ENCODE assay signal across 1 cellular context in genomic region chr2:27489498-27490397, GRCh38.
TF ChIP-seq lines count a peak whose summit lies in the region.

A gene with protein sequence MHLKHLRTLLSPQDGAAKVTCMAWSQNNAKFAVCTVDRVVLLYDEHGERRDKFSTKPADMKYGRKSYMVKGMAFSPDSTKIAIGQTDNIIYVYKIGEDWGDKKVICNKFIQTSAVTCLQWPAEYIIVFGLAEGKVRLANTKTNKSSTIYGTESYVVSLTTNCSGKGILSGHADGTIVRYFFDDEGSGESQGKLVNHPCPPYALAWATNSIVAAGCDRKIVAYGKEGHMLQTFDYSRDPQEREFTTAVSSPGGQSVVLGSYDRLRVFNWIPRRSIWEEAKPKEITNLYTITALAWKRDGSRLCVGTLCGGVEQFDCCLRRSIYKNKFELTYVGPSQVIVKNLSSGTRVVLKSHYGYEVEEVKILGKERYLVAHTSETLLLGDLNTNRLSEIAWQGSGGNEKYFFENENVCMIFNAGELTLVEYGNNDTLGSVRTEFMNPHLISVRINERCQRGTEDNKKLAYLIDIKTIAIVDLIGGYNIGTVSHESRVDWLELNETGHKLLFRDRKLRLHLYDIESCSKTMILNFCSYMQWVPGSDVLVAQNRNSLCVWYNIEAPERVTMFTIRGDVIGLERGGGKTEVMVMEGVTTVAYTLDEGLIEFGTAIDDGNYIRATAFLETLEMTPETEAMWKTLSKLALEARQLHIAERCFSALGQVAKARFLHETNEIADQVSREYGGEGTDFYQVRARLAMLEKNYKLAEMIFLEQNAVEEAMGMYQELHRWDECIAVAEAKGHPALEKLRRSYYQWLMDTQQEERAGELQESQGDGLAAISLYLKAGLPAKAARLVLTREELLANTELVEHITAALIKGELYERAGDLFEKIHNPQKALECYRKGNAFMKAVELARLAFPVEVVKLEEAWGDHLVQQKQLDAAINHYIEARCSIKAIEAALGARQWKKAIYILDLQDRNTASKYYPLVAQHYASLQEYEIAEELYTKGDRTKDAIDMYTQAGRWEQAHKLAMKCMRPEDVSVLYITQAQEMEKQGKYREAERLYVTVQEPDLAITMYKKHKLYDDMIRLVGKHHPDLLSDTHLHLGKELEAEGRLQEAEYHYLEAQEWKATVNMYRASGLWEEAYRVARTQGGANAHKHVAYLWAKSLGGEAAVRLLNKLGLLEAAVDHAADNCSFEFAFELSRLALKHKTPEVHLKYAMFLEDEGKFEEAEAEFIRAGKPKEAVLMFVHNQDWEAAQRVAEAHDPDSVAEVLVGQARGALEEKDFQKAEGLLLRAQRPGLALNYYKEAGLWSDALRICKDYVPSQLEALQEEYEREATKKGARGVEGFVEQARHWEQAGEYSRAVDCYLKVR (N-terminal part only) (minus strand): TSS chr2:27489743. CDS start chr2:27489653, 90 bp downstream.

TF ChIP-seq in HEK293, 187 proteins besides CTCF, POLR2A, EP300 and RAD21 (continued from another document and continues in another):
- no peak for TF ChIP-seq ZNF645 (tag by site-specific recombination; IDR thresholded peaks at IDR 0.05)
- TF ChIP-seq SP3 (tag by site-specific recombination; IDR thresholded peaks at IDR 0.05), result peak; percentile 78
- 0 out of 2 replicates have a peak, but pooled peaks have one; percentile 26 for TF ChIP-seq ZIC2 (tag by site-specific recombination; IDR thresholded peaks at IDR 0.05)
- TF ChIP-seq ZSCAN30 (tag by site-specific recombination; IDR thresholded peaks at IDR 0.05), result no peak
- TF ChIP-seq ZBTB11 (tag by site-specific recombination; conservative IDR thresholded peaks at IDR 0.05; ENCODE audit: low read depth), result 0 out of 2 replicates have a peak, but pooled peaks have one; percentile 36
- TF ChIP-seq ZNF394 (tag by site-specific recombination; IDR thresholded peaks at IDR 0.05; ENCODE audit: borderline replicate concordance), result peak; percentile 79; the same call in 1 of the 2 replicates
- TF ChIP-seq, protein P1, sequence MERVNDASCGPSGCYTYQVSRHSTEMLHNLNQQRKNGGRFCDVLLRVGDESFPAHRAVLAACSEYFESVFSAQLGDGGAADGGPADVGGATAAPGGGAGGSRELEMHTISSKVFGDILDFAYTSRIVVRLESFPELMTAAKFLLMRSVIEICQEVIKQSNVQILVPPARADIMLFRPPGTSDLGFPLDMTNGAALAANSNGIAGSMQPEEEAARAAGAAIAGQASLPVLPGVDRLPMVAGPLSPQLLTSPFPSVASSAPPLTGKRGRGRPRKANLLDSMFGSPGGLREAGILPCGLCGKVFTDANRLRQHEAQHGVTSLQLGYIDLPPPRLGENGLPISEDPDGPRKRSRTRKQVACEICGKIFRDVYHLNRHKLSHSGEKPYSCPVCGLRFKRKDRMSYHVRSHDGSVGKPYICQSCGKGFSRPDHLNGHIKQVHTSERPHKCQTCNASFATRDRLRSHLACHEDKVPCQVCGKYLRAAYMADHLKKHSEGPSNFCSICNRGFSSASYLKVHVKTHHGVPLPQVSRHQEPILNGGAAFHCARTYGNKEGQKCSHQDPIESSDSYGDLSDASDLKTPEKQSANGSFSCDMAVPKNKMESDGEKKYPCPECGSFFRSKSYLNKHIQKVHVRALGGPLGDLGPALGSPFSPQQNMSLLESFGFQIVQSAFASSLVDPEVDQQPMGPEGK (tag by site-specific recombination; IDR thresholded peaks at IDR 0.05), result no peak
- TF ChIP-seq, protein P2, sequence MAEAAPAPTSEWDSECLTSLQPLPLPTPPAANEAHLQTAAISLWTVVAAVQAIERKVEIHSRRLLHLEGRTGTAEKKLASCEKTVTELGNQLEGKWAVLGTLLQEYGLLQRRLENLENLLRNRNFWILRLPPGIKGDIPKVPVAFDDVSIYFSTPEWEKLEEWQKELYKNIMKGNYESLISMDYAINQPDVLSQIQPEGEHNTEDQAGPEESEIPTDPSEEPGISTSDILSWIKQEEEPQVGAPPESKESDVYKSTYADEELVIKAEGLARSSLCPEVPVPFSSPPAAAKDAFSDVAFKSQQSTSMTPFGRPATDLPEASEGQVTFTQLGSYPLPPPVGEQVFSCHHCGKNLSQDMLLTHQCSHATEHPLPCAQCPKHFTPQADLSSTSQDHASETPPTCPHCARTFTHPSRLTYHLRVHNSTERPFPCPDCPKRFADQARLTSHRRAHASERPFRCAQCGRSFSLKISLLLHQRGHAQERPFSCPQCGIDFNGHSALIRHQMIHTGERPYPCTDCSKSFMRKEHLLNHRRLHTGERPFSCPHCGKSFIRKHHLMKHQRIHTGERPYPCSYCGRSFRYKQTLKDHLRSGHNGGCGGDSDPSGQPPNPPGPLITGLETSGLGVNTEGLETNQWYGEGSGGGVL (tag by site-specific recombination; IDR thresholded peaks at IDR 0.05), result peak; percentile 40; the same call in 1 of the 2 replicates
- TF ChIP-seq PRDM2 (tag by site-specific recombination; IDR thresholded peaks at IDR 0.05; ENCODE audit: borderline replicate concordance), result no peak
- TF ChIP-seq ZNF174 (tag by site-specific recombination; IDR thresholded peaks at IDR 0.05), result no peak
- TF ChIP-seq, protein P3, sequence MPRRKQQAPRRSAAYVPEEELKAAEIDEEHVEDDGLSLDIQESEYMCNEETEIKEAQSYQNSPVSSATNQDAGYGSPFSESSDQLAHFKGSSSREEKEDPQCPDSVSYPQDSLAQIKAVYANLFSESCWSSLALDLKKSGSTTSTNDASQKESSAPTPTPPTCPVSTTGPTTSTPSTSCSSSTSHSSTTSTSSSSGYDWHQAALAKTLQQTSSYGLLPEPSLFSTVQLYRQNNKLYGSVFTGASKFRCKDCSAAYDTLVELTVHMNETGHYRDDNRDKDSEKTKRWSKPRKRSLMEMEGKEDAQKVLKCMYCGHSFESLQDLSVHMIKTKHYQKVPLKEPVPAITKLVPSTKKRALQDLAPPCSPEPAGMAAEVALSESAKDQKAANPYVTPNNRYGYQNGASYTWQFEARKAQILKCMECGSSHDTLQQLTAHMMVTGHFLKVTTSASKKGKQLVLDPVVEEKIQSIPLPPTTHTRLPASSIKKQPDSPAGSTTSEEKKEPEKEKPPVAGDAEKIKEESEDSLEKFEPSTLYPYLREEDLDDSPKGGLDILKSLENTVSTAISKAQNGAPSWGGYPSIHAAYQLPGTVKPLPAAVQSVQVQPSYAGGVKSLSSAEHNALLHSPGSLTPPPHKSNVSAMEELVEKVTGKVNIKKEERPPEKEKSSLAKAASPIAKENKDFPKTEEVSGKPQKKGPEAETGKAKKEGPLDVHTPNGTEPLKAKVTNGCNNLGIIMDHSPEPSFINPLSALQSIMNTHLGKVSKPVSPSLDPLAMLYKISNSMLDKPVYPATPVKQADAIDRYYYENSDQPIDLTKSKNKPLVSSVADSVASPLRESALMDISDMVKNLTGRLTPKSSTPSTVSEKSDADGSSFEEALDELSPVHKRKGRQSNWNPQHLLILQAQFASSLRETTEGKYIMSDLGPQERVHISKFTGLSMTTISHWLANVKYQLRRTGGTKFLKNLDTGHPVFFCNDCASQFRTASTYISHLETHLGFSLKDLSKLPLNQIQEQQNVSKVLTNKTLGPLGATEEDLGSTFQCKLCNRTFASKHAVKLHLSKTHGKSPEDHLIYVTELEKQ (tag by site-specific recombination; IDR thresholded peaks at IDR 0.05; ENCODE audit: borderline replicate concordance), result no peak
- TF ChIP-seq ZNF112 (tag by site-specific recombination; IDR thresholded peaks at IDR 0.05), result no peak
- TF ChIP-seq ZBTB21 (tag by site-specific recombination; IDR thresholded peaks at IDR 0.05), result peak; percentile 87
- no peak for TF ChIP-seq ZNF18 (tag by site-specific recombination; IDR thresholded peaks at IDR 0.05)
- no peak for TF ChIP-seq RBAK (tag by site-specific recombination; IDR thresholded peaks at IDR 0.05)
- peak; percentile 72; the same call in 1 of the 2 replicates for TF ChIP-seq SCRT1 (tag by site-specific recombination; IDR thresholded peaks at IDR 0.05; ENCODE audit: borderline replicate concordance)
- TF ChIP-seq SP7 (tag by site-specific recombination; IDR thresholded peaks at IDR 0.05), result peak; percentile 38; the same call in 1 of the 2 replicates
- no peak for TF ChIP-seq ZNF549 (tag by site-specific recombination; IDR thresholded peaks at IDR 0.05)
- no peak; the same call in 1 of the 2 replicates for TF ChIP-seq ZBTB20 (tag by site-specific recombination; IDR thresholded peaks at IDR 0.05)
- TF ChIP-seq YY1 (tag by site-specific recombination; IDR thresholded peaks at IDR 0.05), result no peak
- TF ChIP-seq, protein P4, sequence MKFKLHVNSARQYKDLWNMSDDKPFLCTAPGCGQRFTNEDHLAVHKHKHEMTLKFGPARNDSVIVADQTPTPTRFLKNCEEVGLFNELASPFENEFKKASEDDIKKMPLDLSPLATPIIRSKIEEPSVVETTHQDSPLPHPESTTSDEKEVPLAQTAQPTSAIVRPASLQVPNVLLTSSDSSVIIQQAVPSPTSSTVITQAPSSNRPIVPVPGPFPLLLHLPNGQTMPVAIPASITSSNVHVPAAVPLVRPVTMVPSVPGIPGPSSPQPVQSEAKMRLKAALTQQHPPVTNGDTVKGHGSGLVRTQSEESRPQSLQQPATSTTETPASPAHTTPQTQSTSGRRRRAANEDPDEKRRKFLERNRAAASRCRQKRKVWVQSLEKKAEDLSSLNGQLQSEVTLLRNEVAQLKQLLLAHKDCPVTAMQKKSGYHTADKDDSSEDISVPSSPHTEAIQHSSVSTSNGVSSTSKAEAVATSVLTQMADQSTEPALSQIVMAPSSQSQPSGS (tag by site-specific recombination; IDR thresholded peaks at IDR 0.05; ENCODE audit: low read depth), result 0 out of 2 replicates have a peak, but pooled peaks have one; percentile 37
